31 cellular contexts compared by ENCODE assay signal in genomic region chr5:95975703-95976102, GRCh38.
"Had no signal": no experiment of that assay in that cellular context is flagged by ENCODE, and none has a peak within 500 bp of the region (broad histone marks: within the 10 kb centered on the region; RNA-seq: fewer than 3 reads in every experiment).

No MANE protein-coding gene starts in this region.

- DNase-seq: activated B cell treated with CpG ODN at 0.5 μM for 24 hours; activated CD4-positive, alpha-beta T cell treated with anti-CD3 and anti-CD28 coated beads for 4 hours; activated CD4-positive, CD25-positive, alpha-beta regulatory T cell treated with anti-CD3 and anti-CD28 coated beads, Interleukin-2, amount 50 U/mL, for 72 hours; activated CD8-positive, alpha-beta T cell treated with anti-CD3 and anti-CD28 coated beads for 36 hours; activated effector memory CD4-positive, alpha-beta T cell treated with anti-CD3 and anti-CD28 coated beads, Interleukin-2, amount 50 U/mL, for 16 hours; activated naive CD4-positive, alpha-beta T cell; activated naive CD4-positive, alpha-beta T cell treated with anti-CD3 and anti-CD28 coated beads, Interleukin-2, amount 50 U/mL, for 16 hours; activated naive CD8-positive, alpha-beta T cell treated with anti-CD3 and anti-CD28 coated beads for 36 hours; activated T-cell treated with anti-CD3 and anti-CD28 coated beads, Interleukin-2, amount 50 U/mL, for 1 hour; activated T-cell treated with anti-CD3 and anti-CD28 coated beads, Interleukin-2, amount 50 U/mL, for 72 hours; amniotic stem cell; aorta; brain microvascular endothelial cell; central memory CD4-positive, alpha-beta T cell; NCI-H1048; NCI-H1105 treated with DMSO at 0.1 percent for 48 hours; NCI-H1436 treated with DMSO at 0.1 percent for 48 hours; NCI-H1694 treated with DMSO at 0.1 percent for 48 hours; NCI-H2029; NCI-H510A; NCI-H526; NCI-H774; SHP77; SJCRH30; T1000 had no signal

- H3K36me3 ChIP-seq: brain microvascular endothelial cell, SJCRH30 had no signal

- H3K27ac ChIP-seq: brain microvascular endothelial cell, KMS-11, SJCRH30, SK-N-MC had no signal

- ATAC-seq: activated CD8-positive, alpha-beta T cell treated with anti-CD3 and anti-CD28 coated beads for 36 hours; activated T-cell treated with anti-CD3 and anti-CD28 coated beads, Interleukin-2, amount 50 U/mL, for 72 hours; activated T-helper 17 cell treated with anti-CD3 and anti-CD28 coated beads, Interleukin-2, amount 50 U/mL, for 72 hours; Panc1 had no signal

- H3K9ac ChIP-seq: KMS-11 had no signal

- H3K4me2 ChIP-seq: KMS-11 had no signal

- H3K9me3 ChIP-seq: SJCRH30 had no signal

- H3K4me3 ChIP-seq: SJCRH30, SK-N-MC had no signal

- FAIRE-seq: colon, TTC549 had no signal

- H3K27me3 ChIP-seq: brain microvascular endothelial cell, SJCRH30 had no signal
